19 cellular contexts compared by ENCODE assay signal in the genomic region with DNA sequence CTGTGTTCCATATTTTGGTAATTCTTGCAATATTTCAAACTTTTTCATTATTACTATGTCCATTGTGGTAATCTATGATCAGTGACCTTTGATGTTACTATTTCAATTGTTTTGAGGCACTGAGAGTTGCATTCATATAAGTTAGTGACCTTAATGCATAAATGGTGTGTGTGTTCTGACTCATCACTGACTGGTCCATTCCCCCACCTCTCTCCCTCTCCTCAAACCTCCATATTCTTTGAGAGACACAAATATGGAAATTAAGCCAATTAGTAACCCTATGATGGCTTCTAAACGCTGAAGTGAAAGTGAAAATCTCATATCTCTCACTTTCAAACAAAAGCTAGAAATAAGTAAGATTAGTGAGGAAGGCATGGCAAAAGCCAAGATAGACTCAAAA.
DNase-seq lines count a peak whose midpoint lies in the region; ATAC-seq lines count a peak whose summit lies in the region.
"Had no signal": no experiment of that assay in that cellular context is flagged by ENCODE, and none has a peak within 500 bp of the region (broad histone marks: within the 10 kb centered on the region; RNA-seq: fewer than 3 reads in every experiment).

No MANE protein-coding gene starts in this region.

- H3K27me3 ChIP-seq in naive thymus-derived CD4-positive, alpha-beta T cell (ENCODE audit: control insufficient read depth in 2 of 2, insufficient read depth in 2 of 2, low read length in 2 of 2) = no peaks in the 10 kb centered on the region
- H3K27me3 ChIP-seq: MG63 had no signal

- CTCF ChIA-PET in naive thymus-derived CD4-positive, alpha-beta T cell (lab: Charles Lee) = no interaction called here

- H3K4me1 Mint-ChIP-seq in naive thymus-derived CD4-positive, alpha-beta T cell = no peaks in the 10 kb centered on the region
- H3K4me1 Mint-ChIP-seq: CD4-positive, alpha-beta memory T cell; GM23338; IgD-negative memory B cell had no signal

- H3K36me3 ChIP-seq in naive thymus-derived CD4-positive, alpha-beta T cell (ENCODE audit: control insufficient read depth in 2 of 3, insufficient read depth in 3 of 3, low read length in 3 of 3) = no peaks in the 10 kb centered on the region
- H3K36me3 ChIP-seq: BE2C, MG63 had no signal

- ATAC-seq in GM18861 (IDR thresholded peaks at IDR 0.05; ENCODE audit: unreplicated experiment) = peak; percentile 70
- peak; percentile 60 for ATAC-seq in HG02759 (IDR thresholded peaks at IDR 0.05; ENCODE audit: unreplicated experiment)
- peak; percentile 80 for ATAC-seq in HG03342 (IDR thresholded peaks at IDR 0.05; ENCODE audit: unreplicated experiment)
- ATAC-seq in naive thymus-derived CD4-positive, alpha-beta T cell = no peak
- ATAC-seq in HG02588 (IDR thresholded peaks at IDR 0.05; ENCODE audit: unreplicated experiment) = no peak
- ATAC-seq: A549, GM23338 had no signal

- no peak overlapping the region for H3K4me3 ChIP-seq in naive thymus-derived CD4-positive, alpha-beta T cell (ENCODE audit: low read length)
- H3K4me3 ChIP-seq: A549, GM23338, MG63 had no signal

- no peaks in the 10 kb centered on the region for H3K4me1 ChIP-seq in naive thymus-derived CD4-positive, alpha-beta T cell (ENCODE audit: control insufficient read depth in 2 of 2, insufficient read depth in 2 of 2, low read length in 2 of 2)
- H3K4me1 ChIP-seq: A549, BE2C had no signal

- no peaks in the 10 kb centered on the region for H3K27me3 Mint-ChIP-seq in naive thymus-derived CD4-positive, alpha-beta T cell
- H3K27me3 Mint-ChIP-seq: CD4-positive, alpha-beta memory T cell; IgD-negative memory B cell had no signal

- DNase-seq in GF-D8 (lab: John Stamatoyannopoulos, UW) (no peak), NCI-H2107 (lab: John Stamatoyannopoulos, UW) (no peak)
- no peak for DNase-seq in naive thymus-derived CD4-positive, alpha-beta T cell
- DNase-seq: BE2C; CD4-positive, alpha-beta memory T cell; DMS153; DMS79 treated with DMSO at 0.1 percent for 48 hours; EL; H7; MG63 had no signal

- no peaks in the 10 kb centered on the region for H3K36me3 Mint-ChIP-seq in naive thymus-derived CD4-positive, alpha-beta T cell
- H3K36me3 Mint-ChIP-seq: CD4-positive, alpha-beta memory T cell had no signal

- intact Hi-C loops in naive thymus-derived CD4-positive, alpha-beta T cell (cut with micrococcal nuclease) = no loop called here

- no peak overlapping the region for H3K27ac Mint-ChIP-seq in naive thymus-derived CD4-positive, alpha-beta T cell
- H3K27ac Mint-ChIP-seq: CD4-positive, alpha-beta memory T cell; GM23338; IgD-negative memory B cell had no signal

- H3K9me3 Mint-ChIP-seq in naive thymus-derived CD4-positive, alpha-beta T cell = peaks cover 0 to 33% (median 4%) of the 10 kb centered on the region in 11 donors

- H3K4me3 Mint-ChIP-seq in naive thymus-derived CD4-positive, alpha-beta T cell = no peak overlapping the region
- H3K4me3 Mint-ChIP-seq: CD4-positive, alpha-beta memory T cell; GM23338; IgD-negative memory B cell had no signal

- no peak overlapping the region for H3K27ac ChIP-seq in naive thymus-derived CD4-positive, alpha-beta T cell (ENCODE audit: low read depth, low read length)
- H3K27ac ChIP-seq: A549, C4-2B, KMS-11 had no signal

- no peaks in the 10 kb centered on the region for H3K9me3 ChIP-seq in naive thymus-derived CD4-positive, alpha-beta T cell (ENCODE audit: control insufficient read depth in 2 of 3, low read length in 3 of 3)
- H3K9me3 ChIP-seq: A549, BE2C, MG63 had no signal

- POLR2A ChIA-PET in naive thymus-derived CD4-positive, alpha-beta T cell (lab: Charles Lee) = no interaction called here

Comparison
In these comparisons a context has a peak if more than half of its experiments do, and no peak if none do; other contexts are left out.
1. ATAC-seq: peak in GM18861 (single experiment), HG02759 (single experiment) and HG03342 (single experiment); none in naive thymus-derived CD4-positive, alpha-beta T cell (single experiment) and HG02588 (single experiment).